8 cellular contexts compared by ENCODE assay signal in genomic region chr1:57186455-57186854, GRCh38.
"Had no signal": no experiment of that assay in that cellular context is flagged by ENCODE, and none has a peak within 500 bp of the region (broad histone marks: within the 10 kb centered on the region; RNA-seq: fewer than 3 reads in every experiment).

No MANE protein-coding gene starts in this region.

- H3K27ac ChIP-seq: GM23248, HL-60 had no signal

- H3K4me3 ChIP-seq: GM23248, HAP-1 had no signal

- H3K36me3 ChIP-seq: HAP-1 had no signal

- H3K9me3 ChIP-seq: HAP-1 had no signal

- ATAC-seq: HCT116 had no signal

- H2AFZ ChIP-seq: GM23248 had no signal

- DNase-seq: GM23248, GOT3, H7, HFFc6, KG1 had no signal

- H3K9ac ChIP-seq: GM23248 had no signal

- H3K4me1 ChIP-seq: HAP-1 had no signal
